In genomic region chr1:10494754-10495474, GRCh38 we compare ENCODE assay signal across 8 cellular contexts. TPM values are rescaled to one million over a fixed set of nuclear protein-coding genes. Genes with fewer than 3 reads are reported as not detected.
DNase-seq lines count a peak whose midpoint lies in the region; ATAC-seq, FAIRE-seq and TF ChIP-seq lines count a peak whose summit lies in the region.

No MANE protein-coding gene starts in this region.

- intact Hi-C loops in HepG2 (cut with micrococcal nuclease; ENCODE audit: unreplicated experiment): loop anchor here (1.0 kb wide), 3 partner anchors 20 to 118 kb away; partner anchors contain the start of gene CENPS

- BruUV-seq in HepG2 (replicated peaks; lab: Mats Ljungman, UMichigan): no TSS peak

- WGBS in HepG2 (ENCODE audit: low lambda C conversion rate): 33% methylated on average over 13 of the region's 15 CpGs

- peak; percentile 73 for TF ChIP-seq RAD21 in HepG2 (CRISPR knock-in tag; IDR thresholded peaks at IDR 0.05)

- peaks cover 47% of the 10 kb centered on the region for H3K79me2 ChIP-seq in HepG2 (ENCODE audit: insufficient read depth, low read length)

- POLR2A ChIA-PET in HepG2 (lab: Yijun Ruan, JAX): no interaction called here

- no peak for TF ChIP-seq POLR2A in HepG2 (IDR thresholded peaks at IDR 0.05; ENCODE audit: insufficient read depth in 1 of 2, low read depth in 2 of 2, low read length in 2 of 2)

- FAIRE-seq in HepG2 (lab: Jason Lieb, UNC): peak; percentile 50

- peak overlapping the region; percentile 44 for H3K4me2 ChIP-seq in HepG2 (ENCODE audit: low read depth, low read length)

- H2AFZ ChIP-seq in HepG2 (ENCODE audit: low read length): no peak overlapping the region

- peaks cover 19% of the 10 kb centered on the region for H3K4me1 ChIP-seq in HepG2 (ENCODE audit: insufficient read depth, low read length)

- H3K27ac ChIP-seq in HepG2 (ENCODE audit: extremely low read length, insufficient read depth, low read length): no peak overlapping the region

- peaks cover 2 to 15% of the 10 kb centered on the region in 2 experiments for H3K36me3 ChIP-seq in HepG2 (replicated peaks in 1 of 2; ENCODE audit: control insufficient read depth in 1 of 2, insufficient read depth in 2 of 2, low read length in 2 of 2)

- H3K27me3 ChIP-seq in HepG2 (ENCODE audit: control insufficient read depth in 1 of 2, insufficient read depth in 2 of 2, low read length in 2 of 2): no peaks in the 10 kb centered on the region

- H3K9me3 ChIP-seq in HepG2 (ENCODE audit: low read length): no peaks in the 10 kb centered on the region

- H3K4me3 ChIP-seq in AG09309 (ENCODE audit: control insufficient read depth, low read depth, low read length): peak overlapping the region; percentile 44
- peak overlapping the region; percentile 39 for H3K4me3 ChIP-seq in choroid plexus epithelial cell (ENCODE audit: low read depth, low read length)
- no peak overlapping the region for H3K4me3 ChIP-seq in HepG2 (replicated peaks in 1 of 3; ENCODE audit: insufficient read depth in 1 of 3, low read depth in 2 of 3, low read length in 3 of 3)

- CTCF ChIA-PET in HepG2 (lab: Yijun Ruan, JAX; ENCODE audit: low intra/inter-chr PET ratio, low total read pairs): interaction anchor here (0.7 to 2.2 kb wide), 5 partner anchors 10 to 373 kb away, joined by 3 to 23 read pairs (median 4); partner anchors contain the start of gene CENPS

- in situ Hi-C loops in HepG2 (cut with HindIII; ENCODE audit: extremely low pct_ligation_motif_present, low pct_unique_long_range_greater_than_20kb): loop anchor here (5.0 kb wide), 1 partner anchor 63 kb away; the partner anchor contains the start of gene CENPS

- TF ChIP-seq CTCF in AG09309 (IDR thresholded peaks at IDR 0.05; ENCODE audit: control insufficient read depth, insufficient read depth, low read depth, low read length, missing control alignments): peak; percentile 92
- TF ChIP-seq CTCF in choroid plexus epithelial cell (conservative IDR thresholded peaks at IDR 0.05; ENCODE audit: low read depth, low read length): peak; percentile 89
- peak; percentile 87 for TF ChIP-seq CTCF in HepG2 (CRISPR knock-in tag; IDR thresholded peaks at IDR 0.05)

- peaks cover 24% of the 10 kb centered on the region for H4K20me1 ChIP-seq in HepG2 (ENCODE audit: insufficient read depth, low read length)

- peak; percentile 79 for ATAC-seq in GM18868 (IDR thresholded peaks at IDR 0.05; ENCODE audit: unreplicated experiment)
- ATAC-seq in HG03108 (IDR thresholded peaks at IDR 0.05; ENCODE audit: unreplicated experiment): peak; percentile 76
- ATAC-seq in HepG2: peak; percentile 91

- no peak for TF ChIP-seq EP300 in HepG2 (IDR thresholded peaks at IDR 0.05; ENCODE audit: low read depth in 2 of 2, low read length in 2 of 2)
- no peak for TF ChIP-seq EP300 in HepG2 (CRISPR knock-in tag; IDR thresholded peaks at IDR 0.05; ENCODE audit: borderline replicate concordance)

- no peak overlapping the region for H3K9ac ChIP-seq in HepG2 (ENCODE audit: insufficient read depth, low read depth, low read length)

- DNase-seq in AG09309 (ENCODE audit: low read depth): no peak
- peak; percentile 27 for DNase-seq in NCI-H226
- DNase-seq in activated CD4-positive, CD25-positive, alpha-beta regulatory T cell treated with anti-CD3 and anti-CD28 coated beads, Interleukin-2, amount 50 U/mL, for 72 hours: peak; percentile 89
- peak; percentile 74 for DNase-seq in choroid plexus epithelial cell (ENCODE audit: low read depth)
- peak; percentile 40 for DNase-seq in HepG2 (ENCODE audit: low spot score)
- peak; percentile 85 to 89 for DNase-seq in stimulated activated CD4-positive, alpha-beta T cell treated with anti-CD3 and anti-CD28 coated beads, Interleukin-2, amount 100 ng/mL, for 48 hours

RNA-seq across cellular contexts. Expression of gene PEX14, which starts 20.2 kb away (rescaled TPM):
- total RNA-seq in HepG2 (2016; rRNA removed; fragmentation: Illumina TruSeq; extraction: Trizol): 5.9 and 9.9 TPM in 2 replicates
- total RNA-seq in HepG2 (2016; cell fraction: cytosol; rRNA removed; fragmentation: Illumina TruSeq; extraction: Trizol; ENCODE audit: low read depth): 5.4 and 5.5 TPM in 2 replicates
- total RNA-seq in HepG2 (2016; cell fraction: insoluble cytoplasmic fraction; rRNA removed; fragmentation: Illumina TruSeq; extraction: Trizol): 6.0 and 11.1 TPM in 2 replicates
- 6.6 and 8.1 TPM in 2 replicates for total RNA-seq in HepG2 (2016; cell fraction: membrane; rRNA removed; fragmentation: Illumina TruSeq; extraction: Trizol)
- 11.8 and 16.0 TPM in 2 replicates for total RNA-seq in HepG2 (2016; cell fraction: nucleus; rRNA removed; fragmentation: Illumina TruSeq; extraction: Trizol)
- 6.3 and 6.5 TPM in 2 replicates for polyA plus RNA-seq in HepG2 (2011; rRNA removed)
- 5.8 and 7.7 TPM in 2 replicates for polyA plus RNA-seq in HepG2 (2011; cell fraction: cytosol; rRNA removed)
- polyA plus RNA-seq in HepG2 (2011; cell fraction: nucleus; rRNA removed): 22.7 and 25.4 TPM in 2 replicates
- 10.8 and 15.1 TPM in 2 replicates for polyA plus RNA-seq in HepG2 (2012)
- 3.9 and 4.0 TPM in 2 replicates for polyA plus RNA-seq in HepG2 (2016; cell fraction: cytosol; fragmentation: Illumina TruSeq; extraction: Trizol; ENCODE audit: low read depth)
- polyA plus RNA-seq in HepG2 (2016; cell fraction: insoluble cytoplasmic fraction; fragmentation: Illumina TruSeq; extraction: Trizol; ENCODE audit: low read depth): 8.3 and 10.4 TPM in 2 replicates
- polyA plus RNA-seq in HepG2 (2016; cell fraction: membrane; fragmentation: Illumina TruSeq; extraction: Trizol; ENCODE audit: low read depth): 5.7 and 6.2 TPM in 2 replicates
- 25.5 and 27.0 TPM in 2 replicates for polyA plus RNA-seq in HepG2 (2016; cell fraction: nucleus; fragmentation: Illumina TruSeq; extraction: Trizol; ENCODE audit: insufficient read depth, low read depth)
- polyA minus RNA-seq in HepG2 (2011; rRNA and poly(A)+ RNA removed; ENCODE audit: low replicate concordance): 7.0 and 10.1 TPM in 2 replicates
- 5.2 and 5.5 TPM in 2 replicates for polyA minus RNA-seq in HepG2 (2011; cell fraction: cytosol; rRNA and poly(A)+ RNA removed)
- polyA minus RNA-seq in HepG2 (2011; cell fraction: nucleus; rRNA and poly(A)+ RNA removed): 15.8 and 20.3 TPM in 2 replicates

RNA-seq across cellular contexts. Expression of gene DFFA, which starts 22.6 kb away (rescaled TPM):
- 33.9 and 44.6 TPM in 2 replicates for total RNA-seq in HepG2 (2016; rRNA removed; fragmentation: Illumina TruSeq; extraction: Trizol)
- total RNA-seq in HepG2 (2016; cell fraction: cytosol; rRNA removed; fragmentation: Illumina TruSeq; extraction: Trizol; ENCODE audit: low read depth): 8.8 and 9.5 TPM in 2 replicates
- total RNA-seq in HepG2 (2016; cell fraction: insoluble cytoplasmic fraction; rRNA removed; fragmentation: Illumina TruSeq; extraction: Trizol): 34.8 and 45.3 TPM in 2 replicates
- total RNA-seq in HepG2 (2016; cell fraction: membrane; rRNA removed; fragmentation: Illumina TruSeq; extraction: Trizol): 18.7 and 19.6 TPM in 2 replicates
- 14.0 and 17.3 TPM in 2 replicates for total RNA-seq in HepG2 (2016; cell fraction: nucleus; rRNA removed; fragmentation: Illumina TruSeq; extraction: Trizol)
- 16.5 and 16.6 TPM in 2 replicates for polyA plus RNA-seq in HepG2 (2011; rRNA removed)
- 12.9 and 13.7 TPM in 2 replicates for polyA plus RNA-seq in HepG2 (2011; cell fraction: cytosol; rRNA removed)
- 5.9 and 7.7 TPM in 2 replicates for polyA plus RNA-seq in HepG2 (2011; cell fraction: nucleus; rRNA removed)
- polyA plus RNA-seq in HepG2 (2012): 10.7 and 12.2 TPM in 2 replicates
- polyA plus RNA-seq in HepG2 (2016; cell fraction: cytosol; fragmentation: Illumina TruSeq; extraction: Trizol; ENCODE audit: low read depth): 6.5 and 6.7 TPM in 2 replicates
- 32.4 and 33.3 TPM in 2 replicates for polyA plus RNA-seq in HepG2 (2016; cell fraction: insoluble cytoplasmic fraction; fragmentation: Illumina TruSeq; extraction: Trizol; ENCODE audit: low read depth)
- 10.4 and 10.6 TPM in 2 replicates for polyA plus RNA-seq in HepG2 (2016; cell fraction: membrane; fragmentation: Illumina TruSeq; extraction: Trizol; ENCODE audit: low read depth)
- polyA plus RNA-seq in HepG2 (2016; cell fraction: nucleus; fragmentation: Illumina TruSeq; extraction: Trizol; ENCODE audit: insufficient read depth, low read depth): 20.0 and 20.1 TPM in 2 replicates
- polyA minus RNA-seq in HepG2 (2011; rRNA and poly(A)+ RNA removed; ENCODE audit: low replicate concordance): 36.7 and 57.5 TPM in 2 replicates
- polyA minus RNA-seq in HepG2 (2011; cell fraction: cytosol; rRNA and poly(A)+ RNA removed): 10.2 and 11.0 TPM in 2 replicates
- polyA minus RNA-seq in HepG2 (2011; cell fraction: nucleus; rRNA and poly(A)+ RNA removed): 11.3 and 12.9 TPM in 2 replicates

RNA-seq across cellular contexts. Expression of gene CORT, which starts 45.1 kb away (rescaled TPM):
- 0.62 TPM in 1 of 2 replicates, not detected in the other for total RNA-seq in HepG2 (2016; rRNA removed; fragmentation: Illumina TruSeq; extraction: Trizol)
- total RNA-seq in HepG2 (2016; cell fraction: cytosol; rRNA removed; fragmentation: Illumina TruSeq; extraction: Trizol; ENCODE audit: low read depth): not detected in 2 replicates
- total RNA-seq in HepG2 (2016; cell fraction: insoluble cytoplasmic fraction; rRNA removed; fragmentation: Illumina TruSeq; extraction: Trizol): 0.61 TPM in 1 of 2 replicates, not detected in the other
- total RNA-seq in HepG2 (2016; cell fraction: membrane; rRNA removed; fragmentation: Illumina TruSeq; extraction: Trizol): 0.15 and 0.21 TPM in 2 replicates
- total RNA-seq in HepG2 (2016; cell fraction: nucleus; rRNA removed; fragmentation: Illumina TruSeq; extraction: Trizol): 0.78 and 1.1 TPM in 2 replicates
- polyA plus RNA-seq in HepG2 (2011; rRNA removed): 0.08 and 0.11 TPM in 2 replicates
- polyA plus RNA-seq in HepG2 (2011; cell fraction: cytosol; rRNA removed): 0.08 and 0.09 TPM in 2 replicates
- polyA plus RNA-seq in HepG2 (2011; cell fraction: nucleus; rRNA removed): 0.24 and 0.29 TPM in 2 replicates
- 0.31 and 0.40 TPM in 2 replicates for polyA plus RNA-seq in HepG2 (2012)
- 0.11 and 0.46 TPM in 2 replicates for polyA plus RNA-seq in HepG2 (2016; cell fraction: cytosol; fragmentation: Illumina TruSeq; extraction: Trizol; ENCODE audit: low read depth)
- 0.50 TPM in 1 of 2 replicates, not detected in the other for polyA plus RNA-seq in HepG2 (2016; cell fraction: insoluble cytoplasmic fraction; fragmentation: Illumina TruSeq; extraction: Trizol; ENCODE audit: low read depth)
- 0.21 and 0.36 TPM in 2 replicates for polyA plus RNA-seq in HepG2 (2016; cell fraction: membrane; fragmentation: Illumina TruSeq; extraction: Trizol; ENCODE audit: low read depth)
- 0.81 and 1.9 TPM in 2 replicates for polyA plus RNA-seq in HepG2 (2016; cell fraction: nucleus; fragmentation: Illumina TruSeq; extraction: Trizol; ENCODE audit: insufficient read depth, low read depth)
- not detected in 2 replicates for polyA minus RNA-seq in HepG2 (2011; rRNA and poly(A)+ RNA removed; ENCODE audit: low replicate concordance)
- not detected in 2 replicates for polyA minus RNA-seq in HepG2 (2011; cell fraction: cytosol; rRNA and poly(A)+ RNA removed)
- polyA minus RNA-seq in HepG2 (2011; cell fraction: nucleus; rRNA and poly(A)+ RNA removed): 0.39 TPM in 1 of 2 replicates, not detected in the other

Comparison
In these comparisons a context has a peak if more than half of its experiments do, and no peak if none do; other contexts are left out.
1. H3K4me3 ChIP-seq: peak in AG09309 (single experiment) and choroid plexus epithelial cell (single experiment); none in HepG2 (0 of 3).
2. Peak in every context shown above with its lines, with median percentiles within 50 percentile points of each other: CTCF ChIP-seq and ATAC-seq.